ENCODE assay signal across 10 cellular contexts in genomic region chr16:81497690-81498089, GRCh38. TPM values are rescaled to one million over a fixed set of nuclear protein-coding genes. Genes with fewer than 3 reads are reported as not detected.
DNase-seq lines count a peak whose midpoint lies in the region; ATAC-seq, FAIRE-seq and TF ChIP-seq lines count a peak whose summit lies in the region.
"Had no signal": no experiment of that assay in that cellular context is flagged by ENCODE, and none has a peak within 500 bp of the region (broad histone marks: within the 10 kb centered on the region; RNA-seq: fewer than 3 reads in every experiment).

No MANE protein-coding gene starts in this region.

- no peak for TF ChIP-seq POLR2A in endothelial cell of umbilical vein (IDR thresholded peaks at IDR 0.05; ENCODE audit: low read depth, low read length)
- no peak for TF ChIP-seq POLR2A in upper lobe of left lung (IDR thresholded peaks at IDR 0.05)
- no peak for TF ChIP-seq POLR2A in prostate gland (IDR thresholded peaks at IDR 0.05)

- peak; percentile 76 for FAIRE-seq in endothelial cell of umbilical vein (lab: Jason Lieb, UNC)

- H3K4me3 ChIP-seq in Karpas-422 (ENCODE audit: low read length) = no peak overlapping the region; the same call in 1 of the 2 replicates
- no peak overlapping the region for H3K4me3 ChIP-seq in endothelial cell of umbilical vein (replicated peaks in 1 of 3; ENCODE audit: insufficient read depth in 1 of 3, low read depth in 1 of 3, low read length in 3 of 3)
- no peak overlapping the region for H3K4me3 ChIP-seq in upper lobe of left lung
- H3K4me3 ChIP-seq in prostate gland = no peak overlapping the region

- no peaks in the 10 kb centered on the region for H3K9me2 ChIP-seq in Karpas-422 (replicated peaks; ENCODE audit: insufficient read depth, low read length)

- H3K27ac ChIP-seq in Karpas-422 (ENCODE audit: low read length) (no peak overlapping the region), endothelial cell of umbilical vein (ENCODE audit: insufficient read depth, low read depth, low read length) (no peak overlapping the region), upper lobe of left lung (peak overlapping the region in 3 of 4 donors; percentile 41 to 82 (median 68)), prostate gland (no peak overlapping the region)

- H3K4me2 ChIP-seq in Karpas-422 (ENCODE audit: low read depth, low read length, poor library complexity, severe bottlenecking) (peak overlapping the region; percentile 41), endothelial cell of umbilical vein (ENCODE audit: insufficient read depth, low read length) (peak overlapping the region; percentile 54)

- ATAC-seq in Right ventricle myocardium superior (ENCODE audit: poor library complexity) (peak; percentile 30), upper lobe of left lung (ENCODE audit: low FRiP score in 2 of 2) (peak in 1 of 2 donors; percentile 40)

- H3K36me3 ChIP-seq in Karpas-422 (ENCODE audit: insufficient read depth, low read length) (no peaks in the 10 kb centered on the region), endothelial cell of umbilical vein (ENCODE audit: control insufficient read depth in 2 of 2, extremely low read depth in 1 of 2, insufficient read depth in 2 of 2, low read length in 2 of 2) (no peaks in the 10 kb centered on the region), upper lobe of left lung (no peaks in the 10 kb centered on the region), prostate gland (no peaks in the 10 kb centered on the region)

- BruUV-seq in endothelial cell of umbilical vein (replicated peaks; lab: Mats Ljungman, UMichigan) = no TSS peak

- H3K9ac ChIP-seq in Karpas-422 (ENCODE audit: low read length) (peak overlapping the region; percentile 15; the same call in 1 of the 2 replicates), endothelial cell of umbilical vein (replicated peaks; ENCODE audit: extremely low read depth, insufficient read depth, low read length) (no peak overlapping the region)

- no peaks in the 10 kb centered on the region for H3K9me1 ChIP-seq in endothelial cell of umbilical vein (replicated peaks; ENCODE audit: control insufficient read depth, extremely low read depth, insufficient read depth, low read length)

- intact Hi-C loops in Right ventricle myocardium superior (cut with DNase I) = no loop called here
- intact Hi-C loops in cardiac septum (cut with DNase I) = no loop called here
- intact Hi-C loops in endothelial cell of umbilical vein (cut with micrococcal nuclease) = no loop called here
- intact Hi-C loops in prostate gland (cut with DNase I) = no loop called here

- no peaks in the 10 kb centered on the region for H3K79me2 ChIP-seq in Karpas-422 (ENCODE audit: low read length)
- H3K79me2 ChIP-seq in endothelial cell of umbilical vein (ENCODE audit: control insufficient read depth, insufficient read depth, low read length) = peaks cover 43% of the 10 kb centered on the region

- POLR2A ChIA-PET in endothelial cell of umbilical vein (lab: Charles Lee) = no interaction called here

- WGBS in upper lobe of left lung, 2 donors = 52 to 56% methylated on average over 9 to 10 of the region's 10 CpGs
- 68% methylated on average over 10 of the region's 10 CpGs for WGBS in prostate gland

- H3K4me1 ChIP-seq in Karpas-422 (ENCODE audit: low read length) (peaks cover 35% of the 10 kb centered on the region), endothelial cell of umbilical vein (ENCODE audit: control insufficient read depth, extremely low read depth, insufficient read depth, low read length) (peaks cover 82% of the 10 kb centered on the region), upper lobe of left lung (peaks cover 58 to 91% (median 74%) of the 10 kb centered on the region in 4 donors), prostate gland (replicated peaks) (peaks cover 8% of the 10 kb centered on the region)

- H3K9me3 ChIP-seq in Karpas-422 (ENCODE audit: low read length) (no peaks in the 10 kb centered on the region), endothelial cell of umbilical vein (replicated peaks; ENCODE audit: control insufficient read depth, insufficient read depth, low read length) (no peaks in the 10 kb centered on the region), upper lobe of left lung (no peaks in the 10 kb centered on the region), prostate gland (no peaks in the 10 kb centered on the region)

- H3K27me3 ChIP-seq in Karpas-422 (ENCODE audit: low read length) = no peaks in the 10 kb centered on the region
- no peaks in the 10 kb centered on the region for H3K27me3 ChIP-seq in endothelial cell of umbilical vein (ENCODE audit: control insufficient read depth in 2 of 2, insufficient read depth in 2 of 2, low read length in 2 of 2)
- no peaks in the 10 kb centered on the region for H3K27me3 ChIP-seq in upper lobe of left lung
- no peaks in the 10 kb centered on the region for H3K27me3 ChIP-seq in prostate gland (replicated peaks; ENCODE audit: insufficient read depth)

- TF ChIP-seq EP300 in upper lobe of left lung (IDR thresholded peaks at IDR 0.05) = no peak

- TF ChIP-seq CTCF in endothelial cell of umbilical vein (IDR thresholded peaks at IDR 0.05; ENCODE audit: extremely low read depth in 1 of 2, insufficient read depth in 1 of 2, low read depth in 1 of 2, low read length in 2 of 2) = peak; percentile 47
- TF ChIP-seq CTCF in upper lobe of left lung (IDR thresholded peaks at IDR 0.05) = peak; percentile 24 to 73 (median 58)
- no peak for TF ChIP-seq CTCF in prostate gland (IDR thresholded peaks at IDR 0.05)

- H2AFZ ChIP-seq in Karpas-422 (ENCODE audit: low read length) (no peak overlapping the region), endothelial cell of umbilical vein (ENCODE audit: low read depth, low read length) (no peak overlapping the region)

- DNase-seq in Right ventricle myocardium superior (peak; percentile 63), cardiac septum (ENCODE audit: low spot score) (no peak), Karpas-422 (peak; percentile 71), endothelial cell of umbilical vein (ENCODE audit: low read depth, low spot score) (no peak), upper lobe of left lung (peak in 1 of 2 donors; percentile 77), NCI-H526 treated with DMSO at 0.1 percent for 48 hours (lab: John Stamatoyannopoulos, UW) (no peak), prostate gland (ENCODE audit: low spot score) (no peak)
- no peak for DNase-seq in activated effector memory CD4-positive, alpha-beta T cell treated with anti-CD3 and anti-CD28 coated beads, Interleukin-2, amount 50 U/mL, for 16 hours
- DNase-seq: HCEC 1CT, NCI-H1417 treated with DMSO at 0.1 percent for 48 hours had no signal

- CTCF ChIA-PET in endothelial cell of umbilical vein (lab: Charles Lee) = interaction anchor here (1.0 to 1.4 kb wide), 3 partner anchors 16 to 94 kb away, joined by 3 to 4 read pairs (median 3); no protein-coding TSS in a partner anchor

- H4K20me1 ChIP-seq in Karpas-422 (ENCODE audit: insufficient read depth, low read depth, low read length) (peaks cover 55% of the 10 kb centered on the region), endothelial cell of umbilical vein (replicated peaks; ENCODE audit: control insufficient read depth, extremely low read depth, insufficient read depth, low read length) (no peaks in the 10 kb centered on the region)

- dilution Hi-C loops in endothelial cell of umbilical vein (cut with MboI; ENCODE audit: extremely low pct_ligation_motif_present, low sequenced_read_pairs) = no loop called here

TF ChIP-seq in endothelial cell of umbilical vein, 7 proteins besides CTCF, POLR2A, EP300 and RAD21:
- TF ChIP-seq GATA2 (IDR thresholded peaks at IDR 0.05; ENCODE audit: insufficient read depth, insufficient read length, low read depth, low read length) (no peak), FOS (IDR thresholded peaks at IDR 0.05; ENCODE audit: borderline replicate concordance, insufficient read depth, low read length) (no peak), MAX (IDR thresholded peaks at IDR 0.05; ENCODE audit: insufficient read depth, insufficient read length) (no peak), JUN (IDR thresholded peaks at IDR 0.05; ENCODE audit: borderline replicate concordance, insufficient read depth, insufficient read length, low read depth) (no peak), POLR2AphosphoS5 (IDR thresholded peaks at IDR 0.05; ENCODE audit: insufficient read depth, low read depth, low read length) (no peak), MYC (IDR thresholded peaks at IDR 0.05; ENCODE audit: low read depth, low read length) (no peak), EZH2 (IDR thresholded peaks at IDR 0.05; ENCODE audit: borderline replicate concordance, low read depth, low read length, severe bottlenecking) (no peak)

RNA-seq across cellular contexts. Expression of gene CMIP, which starts 53.1 kb away (rescaled TPM):
- 11.1 TPM for total RNA-seq in Right ventricle myocardium superior
- total RNA-seq in cardiac septum = 19.8 TPM
- total RNA-seq in Karpas-422 (2014; rRNA removed; shearing (Covaris generic); ENCODE audit: low replicate concordance) = 5.0 and 12.7 TPM in 2 replicates
- total RNA-seq in endothelial cell of umbilical vein = 82.4 and 101 TPM in 2 replicates
- polyA plus RNA-seq in endothelial cell of umbilical vein = 23.6 and 29.0 TPM in 2 replicates
- polyA plus RNA-seq in endothelial cell of umbilical vein (2011; cell fraction: cytosol; rRNA removed) = 31.1 and 32.0 TPM in 2 replicates
- polyA plus RNA-seq in endothelial cell of umbilical vein (2011; cell fraction: nucleus; rRNA removed) = 55.1 and 76.2 TPM in 2 replicates
- 43.0 and 55.4 TPM in 2 replicates for polyA plus RNA-seq in endothelial cell of umbilical vein (2012)
- 81.6 and 92.9 TPM in 2 replicates for polyA minus RNA-seq in endothelial cell of umbilical vein
- 15.4 TPM for polyA minus RNA-seq in endothelial cell of umbilical vein (2011; cell fraction: cytosol; rRNA and poly(A)+ RNA removed)
- 99.8 and 106 TPM in 2 replicates for polyA minus RNA-seq in endothelial cell of umbilical vein (2011; cell fraction: nucleus; rRNA and poly(A)+ RNA removed)
- total RNA-seq in upper lobe of left lung = 100 to 1,000 TPM in 1 of 6 donors, 10 to 100 TPM in 5; 48.3 to 109 (median 67.6) TPM
- 10 to 100 TPM; 30.1 to 95.1 TPM for total RNA-seq in prostate gland

Comparison
In these comparisons a context has a peak if more than half of its experiments do, and no peak if none do; other contexts are left out.
1. DNase-seq: peak in Right ventricle myocardium superior (single experiment) and Karpas-422 (single experiment); none in cardiac septum (single experiment), endothelial cell of umbilical vein (single experiment), NCI-H526 treated with DMSO at 0.1 percent for 48 hours (single experiment), activated effector memory CD4-positive, alpha-beta T cell treated with anti-CD3 and anti-CD28 coated beads, Interleukin-2, amount 50 U/mL, for 16 hours (single experiment) and prostate gland (single experiment).
2. H3K27ac ChIP-seq: peak in upper lobe of left lung (3 of 4); none in Karpas-422 (single experiment), endothelial cell of umbilical vein (single experiment) and prostate gland (0 of 2).
3. CTCF ChIP-seq: peak in endothelial cell of umbilical vein (2 of 2) and upper lobe of left lung (6 of 6); none in prostate gland (0 of 4).